16 cellular contexts compared by ENCODE assay signal in the genomic region with DNA sequence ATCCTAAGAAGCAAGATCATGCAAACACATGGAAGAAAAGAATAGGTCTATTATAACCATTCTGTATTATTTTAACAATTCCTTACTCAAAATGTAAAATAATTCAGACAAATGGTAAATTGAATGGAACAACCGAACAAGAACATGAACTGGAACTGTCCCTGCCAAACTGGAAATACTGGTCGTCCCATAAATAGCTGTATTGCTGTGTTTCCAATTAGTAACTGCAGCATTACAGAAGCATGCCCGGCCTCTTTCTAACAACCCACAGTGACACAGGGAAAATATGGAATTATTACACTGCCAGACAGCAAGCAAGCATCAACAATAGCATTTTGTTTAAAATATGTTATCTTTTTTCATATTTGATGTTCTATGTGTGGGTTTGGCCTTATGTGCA.
DNase-seq lines count a peak whose midpoint lies in the region; ATAC-seq, FAIRE-seq and TF ChIP-seq lines count a peak whose summit lies in the region.
"Had no signal": no experiment of that assay in that cellular context is flagged by ENCODE, and none has a peak within 500 bp of the region (broad histone marks: within the 10 kb centered on the region; RNA-seq: fewer than 3 reads in every experiment).

No MANE protein-coding gene starts in this region.

- intact Hi-C loops in pancreas (cut with DNase I) = no loop called here

- H3K4me3 ChIP-seq in epithelial cell of esophagus (ENCODE audit: low read length) = no peak overlapping the region
- no peak overlapping the region for H3K4me3 ChIP-seq in pancreas

- 25 to 33% methylated on average over 3 of the region's 3 CpGs for WGBS in pancreas, 2 donors

- H3K9me3 ChIP-seq in pancreas = no peaks in the 10 kb centered on the region

- H3K27ac ChIP-seq in pancreas = no peak overlapping the region
- H3K27ac ChIP-seq: C4-2B had no signal

- no peak for FAIRE-seq in pancreas (lab: Jason Lieb, UNC)

- TF ChIP-seq CTCF in epithelial cell of esophagus (IDR thresholded peaks at IDR 0.05; ENCODE audit: insufficient read depth, low read depth, low read length, missing control alignments) (no peak), pancreas (IDR thresholded peaks at IDR 0.05) (no peak)

- DNase-seq in NCI-H748 (lab: John Stamatoyannopoulos, UW; ENCODE audit: unreplicated experiment) = peak; percentile 36
- DNase-seq in NCI-H748 treated with DMSO at 0.1 percent for 48 hours (lab: John Stamatoyannopoulos, UW) = no peak
- peak; percentile 7 for DNase-seq in NCI-H1048 (lab: John Stamatoyannopoulos, UW)
- DNase-seq in epithelial cell of esophagus (ENCODE audit: low read depth) = peak; percentile 62
- DNase-seq in pancreas = no peak
- DNase-seq in glomerular visceral epithelial cell (ENCODE audit: extremely low spot score) = no peak
- DNase-seq: CD8-positive, alpha-beta memory T cell; Karpas-422; NCI-H1436 treated with DMSO at 0.1 percent for 48 hours; NCI-H1930; NCI-H2171 treated with DMSO at 0.1 percent for 48 hours; NCI-H446; Right ventricle myocardium superior; T-helper 17 cell had no signal

- no peaks in the 10 kb centered on the region for H3K36me3 ChIP-seq in pancreas

- no peaks in the 10 kb centered on the region for H3K27me3 ChIP-seq in pancreas

- no peak for ATAC-seq in pancreas
- no peak for ATAC-seq in GM18870 (IDR thresholded peaks at IDR 0.05; ENCODE audit: unreplicated experiment)
- ATAC-seq: T-helper 17 cell had no signal

- H3K4me1 ChIP-seq in pancreas = no peaks in the 10 kb centered on the region

Comparison
In these comparisons a context has a peak if more than half of its experiments do, and no peak if none do; other contexts are left out.
1. DNase-seq: peak in NCI-H748 (single experiment), NCI-H1048 (single experiment) and epithelial cell of esophagus (single experiment); none in NCI-H748 treated with DMSO at 0.1 percent for 48 hours (single experiment), pancreas (0 of 6) and glomerular visceral epithelial cell (single experiment).